Comparison of ENCODE assay signal across 22 cellular contexts in the genomic region with DNA sequence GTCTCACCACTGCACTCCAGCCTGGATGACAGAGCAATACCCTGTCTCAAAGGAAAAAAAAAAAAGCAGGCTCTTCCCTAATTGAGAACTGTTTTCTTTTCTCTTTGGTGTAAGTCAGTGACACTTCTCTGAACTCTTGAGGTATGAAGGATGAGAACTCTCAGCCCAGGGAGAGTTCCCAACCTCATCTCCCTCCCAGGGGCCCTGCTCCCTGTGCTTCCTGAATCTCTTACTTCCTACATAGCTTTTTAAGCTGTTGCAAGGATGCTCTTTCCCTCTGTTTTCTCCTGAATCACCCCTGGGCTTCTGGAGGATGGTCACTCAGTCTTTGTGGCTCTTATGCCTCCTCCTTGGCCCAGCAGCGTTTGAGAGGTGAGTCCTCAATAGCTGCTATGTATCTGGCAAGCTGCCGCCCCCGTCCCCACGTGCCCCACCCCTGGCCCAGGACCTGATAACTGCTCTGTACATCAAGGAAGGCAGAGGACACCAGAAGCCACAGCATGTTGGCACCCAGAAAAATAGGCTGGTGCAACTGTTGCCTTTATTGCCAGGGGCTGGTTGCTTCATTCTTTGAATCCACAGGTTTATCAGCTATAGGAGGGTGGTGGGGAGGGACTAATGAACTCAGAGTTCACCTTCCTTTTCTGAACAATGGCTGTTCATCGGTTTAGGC. TPM values are rescaled to one million over a fixed set of nuclear protein-coding genes. Genes with fewer than 3 reads are reported as not detected.
A peak's percentile ranks its signal among the peaks of the same experiment; 100 is the strongest.
DNase-seq lines count a peak whose midpoint lies in the region; ATAC-seq and TF ChIP-seq lines count a peak whose summit lies in the region.
"Had no signal": no experiment of that assay in that cellular context is flagged by ENCODE, and none has a peak within 500 bp of the region (broad histone marks: within the 10 kb centered on the region; RNA-seq: fewer than 3 reads in every experiment).

No MANE protein-coding gene starts in this region.

- DNase-seq in Right ventricle myocardium inferior (ENCODE audit: missing footprints) (peak; percentile 17), cardiac septum (ENCODE audit: low spot score) (no peak), amniotic epithelial cell (ENCODE audit: low read depth) (peak; percentile 54), smooth muscle cell (lab: John Stamatoyannopoulos, UW; ENCODE audit: unreplicated experiment) (no peak), iPS-NIHi7 (ENCODE audit: extremely low spot score) (no peak)
- DNase-seq: 8988T; activated CD8-positive, alpha-beta memory T cell treated with anti-CD3 and anti-CD28 coated beads, Interleukin-2, amount 50 U/mL, for 48 hours; activated naive CD4-positive, alpha-beta T cell treated with anti-CD3 and anti-CD28 coated beads, Interleukin-2, amount 10 ng/mL, durations not matched to agents 7 days and 5 days; CD8-positive, alpha-beta T cell; GDM1; heart right ventricle; left lung; NCI-H1436 treated with DMSO at 0.1 percent for 48 hours; NCI-H226; T-helper 1 cell; uterus had no signal

- peaks cover 28% of the 10 kb centered on the region for H3K36me3 ChIP-seq in iPS-18a (ENCODE audit: control insufficient read depth, low read depth, low read length)
- no peaks in the 10 kb centered on the region for H3K36me3 ChIP-seq in smooth muscle cell (ENCODE audit: low read depth)
- H3K36me3 ChIP-seq: heart right ventricle, left lung, uterus had no signal

- peaks cover 57% of the 10 kb centered on the region for H3K4me1 ChIP-seq in iPS-18a (ENCODE audit: control insufficient read depth, low read depth, low read length)
- H3K4me1 ChIP-seq in smooth muscle cell (ENCODE audit: low read depth) = peaks cover 68% of the 10 kb centered on the region
- H3K4me1 ChIP-seq: heart right ventricle, left lung, uterus had no signal

- H3K4me2 ChIP-seq in smooth muscle cell = peak overlapping the region; percentile 78

- no peak overlapping the region for H2AFZ ChIP-seq in smooth muscle cell (ENCODE audit: low read depth)

- H3K27me3 ChIP-seq in iPS-18a (ENCODE audit: control insufficient read depth, insufficient read depth, low read length) = no peaks in the 10 kb centered on the region
- no peaks in the 10 kb centered on the region for H3K27me3 ChIP-seq in smooth muscle cell (ENCODE audit: low read depth)
- H3K27me3 ChIP-seq: uterus had no signal

- no peak for TF ChIP-seq CTCF in smooth muscle cell (IDR thresholded peaks at IDR 0.05; ENCODE audit: borderline replicate concordance, insufficient read depth, poor library complexity, severe bottlenecking)

- ATAC-seq in Right ventricle myocardium inferior (no peak), HG02759 (IDR thresholded peaks at IDR 0.05; ENCODE audit: unreplicated experiment) (no peak), HG02588 (IDR thresholded peaks at IDR 0.05; ENCODE audit: unreplicated experiment) (no peak)
- ATAC-seq: CD8-positive, alpha-beta T cell; heart right ventricle; left lung had no signal

- peaks cover 61% of the 10 kb centered on the region for H3F3A ChIP-seq in smooth muscle cell (ENCODE audit: low read depth)

- H3K9ac ChIP-seq in iPS-18a (ENCODE audit: low read length) (peak overlapping the region; percentile 42), smooth muscle cell (ENCODE audit: low read depth) (no peak overlapping the region)

- intact Hi-C loops in Right ventricle myocardium inferior (cut with DNase I) = no loop called here
- intact Hi-C loops in cardiac septum (cut with DNase I) = no loop called here

- H3K27ac ChIP-seq in iPS-18a (ENCODE audit: low read length) (peak overlapping the region; percentile 44), smooth muscle cell (ENCODE audit: low read depth) (peak overlapping the region; percentile 85)
- H3K27ac ChIP-seq: heart right ventricle, left lung, skin epidermis, uterus had no signal

- peaks cover 99% of the 10 kb centered on the region for H3K79me2 ChIP-seq in smooth muscle cell (ENCODE audit: low read depth)

- WGBS in smooth muscle cell (ENCODE audit: low lambda C conversion rate) = 22% methylated on average over 5 of the region's 5 CpGs

- H3K9me3 ChIP-seq in iPS-18a (ENCODE audit: control insufficient read depth, low read depth, low read length) (no peaks in the 10 kb centered on the region), smooth muscle cell (replicated peaks; ENCODE audit: low read depth) (no peaks in the 10 kb centered on the region)
- H3K9me3 ChIP-seq: heart right ventricle, left lung, uterus had no signal

- H3K4me3 ChIP-seq in iPS-18a (ENCODE audit: low read length) (peak overlapping the region; percentile 0), smooth muscle cell (no peak overlapping the region)
- H3K4me3 ChIP-seq: heart right ventricle, left lung, skin epidermis, uterus had no signal

- H4K20me1 ChIP-seq in smooth muscle cell (ENCODE audit: low read depth) = peaks cover 95% of the 10 kb centered on the region

RNA-seq across cellular contexts. Expression of a gene that starts 24.0 kb away (rescaled TPM):
- total RNA-seq in Right ventricle myocardium inferior (not detected), cardiac septum (not detected), smooth muscle cell (51.0 and 54.6 TPM in 2 replicates)
- polyA plus RNA-seq in smooth muscle cell = 49.7 and 51.4 TPM in 2 replicates
- total RNA-seq: CD8-positive, alpha-beta T cell; heart right ventricle had no signal

RNA-seq across cellular contexts. Expression of a gene that starts 52.8 kb away (rescaled TPM):
- total RNA-seq in Right ventricle myocardium inferior (not detected), cardiac septum (not detected), smooth muscle cell (not detected in 2 replicates)
- polyA plus RNA-seq in smooth muscle cell = 1.6 and 1.9 TPM in 2 replicates
- total RNA-seq: CD8-positive, alpha-beta T cell; epithelial cell of proximal tubule; heart right ventricle; left lung; natural killer cell treated with Interleukin-12 subunit alpha and Interleukin-12 subunit beta and Interleukin-15 and Interleukin-18, amount 100 ng/mL, for 72 hours; uterus had no signal
- polyA plus RNA-seq: heart right ventricle had no signal

Comparison
In these comparisons a context has a peak if more than half of its experiments do, and no peak if none do; other contexts are left out.
1. DNase-seq: peak in Right ventricle myocardium inferior (single experiment) and amniotic epithelial cell (single experiment); none in cardiac septum (single experiment), smooth muscle cell (single experiment) and iPS-NIHi7 (single experiment).
2. RNA of a gene that starts 24.0 kb away (total RNA-seq): 51.0 to 54.6 TPM in smooth muscle cell; not detected in Right ventricle myocardium inferior (single experiment) and not detected in cardiac septum (single experiment); every median in the first group is over 10 times any median in the second.